In the genomic region with DNA sequence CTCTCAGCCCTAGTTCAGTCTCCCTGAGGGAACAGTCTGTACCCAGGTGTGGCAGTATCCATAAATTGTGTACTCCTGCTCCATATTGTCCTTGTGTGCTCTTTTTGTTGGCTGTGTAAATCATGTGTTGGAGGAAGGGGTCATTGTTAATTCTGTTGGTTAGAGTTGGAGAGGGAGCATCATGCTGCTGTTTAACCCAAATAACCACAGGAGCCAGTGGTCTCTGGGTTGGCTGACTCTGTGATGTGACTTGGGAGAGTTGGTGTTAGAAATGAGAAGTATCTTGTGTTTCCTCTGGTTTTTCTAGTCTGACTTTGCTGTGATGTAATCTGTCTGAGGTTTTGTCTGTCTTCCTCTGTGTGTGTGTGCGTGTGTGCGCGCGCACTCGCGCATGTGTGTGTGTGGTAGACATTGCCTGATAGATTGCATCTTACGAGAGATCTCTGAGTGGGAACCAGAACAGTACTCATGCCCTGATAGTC, we compare ENCODE assay signal across 8 cellular contexts. TPM values are rescaled to one million over a fixed set of nuclear protein-coding genes. Genes with fewer than 3 reads are reported as not detected.
DNase-seq lines count a peak whose midpoint lies in the region; ATAC-seq and TF ChIP-seq lines count a peak whose summit lies in the region.

No MANE protein-coding gene starts in this region.

- H2AFZ ChIP-seq in MM.1S (ENCODE audit: low read length), result no peak overlapping the region

- H3K27ac ChIP-seq in psoas muscle (peak overlapping the region; percentile 42), uterus (peak overlapping the region; percentile 51 to 54), MM.1S (ENCODE audit: low read length) (no peak overlapping the region)

- 79 to 81% (median 81%) methylated on average over 7 of the region's 7 CpGs for WGBS in psoas muscle, 3 donors

- H4K20me1 ChIP-seq in MM.1S (ENCODE audit: insufficient read depth, low read length), result no peaks in the 10 kb centered on the region

- H3K36me3 ChIP-seq in psoas muscle (ENCODE audit: insufficient read depth in 1 of 2, low read depth in 1 of 2) (peaks cover 12 to 62% of the 10 kb centered on the region in 2 donors), uterus (no peaks in the 10 kb centered on the region), MM.1S (replicated peaks; ENCODE audit: insufficient read depth, low read length) (no peaks in the 10 kb centered on the region)

- H3K9ac ChIP-seq in MM.1S (ENCODE audit: low read length), result no peak overlapping the region

- H3K4me2 ChIP-seq in MM.1S (ENCODE audit: low read depth, low read length), result no peak overlapping the region; the same call in 1 of the 2 replicates

- no peaks in the 10 kb centered on the region for H3F3A ChIP-seq in MM.1S (ENCODE audit: insufficient read depth, low read length)

- H3K9me3 ChIP-seq in psoas muscle (no peaks in the 10 kb centered on the region), uterus (no peaks in the 10 kb centered on the region), MM.1S (replicated peaks; ENCODE audit: insufficient read depth, low read length) (no peaks in the 10 kb centered on the region)

- TF ChIP-seq CTCF in epithelial cell of proximal tubule (conservative IDR thresholded peaks at IDR 0.05; ENCODE audit: low read depth, low read length) (no peak), psoas muscle (IDR thresholded peaks at IDR 0.05) (no peak), uterus (IDR thresholded peaks at IDR 0.05) (no peak), MM.1S (IDR thresholded peaks at IDR 0.05; ENCODE audit: low read length) (no peak)

- no peaks in the 10 kb centered on the region for H3K79me2 ChIP-seq in MM.1S (ENCODE audit: low read length)

- H3K4me3 ChIP-seq in epithelial cell of proximal tubule (ENCODE audit: low read depth, low read length) (peak overlapping the region; percentile 1), psoas muscle (peak overlapping the region; percentile 33), uterus (no peak overlapping the region), MM.1S (ENCODE audit: low read length) (no peak overlapping the region)

- intact Hi-C loops in psoas muscle (cut with DNase I) (loop anchor here in 1 of 2 donors (10.0 kb wide), 1 partner anchor 47 kb away; a partner anchor contains a TSS), uterus (cut with DNase I; ENCODE audit: low total_unique reads) (no loop called here)

- no peaks in the 10 kb centered on the region for H3K27me3 ChIP-seq in psoas muscle (ENCODE audit: insufficient read depth in 3 of 3, low read length in 2 of 3)
- H3K27me3 ChIP-seq in uterus, result no peaks in the 10 kb centered on the region
- no peaks in the 10 kb centered on the region for H3K27me3 ChIP-seq in MM.1S (replicated peaks; ENCODE audit: insufficient read depth, low read length)

- DNase-seq in C1 segment of cervical spinal cord (lab: John Stamatoyannopoulos, UW), result peak in 9 of 14 donors; percentile 6 to 64 (median 29)
- DNase-seq in KBM-7, result peak; percentile 99
- DNase-seq in activated CD8-positive, alpha-beta memory T cell treated with anti-CD3 and anti-CD28 coated beads for 4 hours (ENCODE audit: low read depth in 2 of 2), result peak; percentile 67 to 79
- no peak for DNase-seq in epithelial cell of proximal tubule (ENCODE audit: low read depth)
- peak; percentile 64 to 82 for DNase-seq in psoas muscle
- DNase-seq in uterus, result peak in 1 of 2 donors; percentile 33
- DNase-seq in MM.1S, result no peak

- TF ChIP-seq POLR2A in uterus (IDR thresholded peaks at IDR 0.05), result no peak

- H3K4me1 ChIP-seq in psoas muscle, result peaks cover 28% of the 10 kb centered on the region
- H3K4me1 ChIP-seq in uterus, result peaks cover 0 to 26% of the 10 kb centered on the region in 2 donors
- peaks cover 25% of the 10 kb centered on the region for H3K4me1 ChIP-seq in MM.1S (ENCODE audit: low read length)

- no peaks in the 10 kb centered on the region for H3K9me2 ChIP-seq in MM.1S (replicated peaks; ENCODE audit: insufficient read depth, low read length)

- peak; percentile 76 for ATAC-seq in GM21423 (IDR thresholded peaks at IDR 0.05; ENCODE audit: unreplicated experiment)
- peak in 3 of 4 donors; percentile 30 to 69 (median 49) for ATAC-seq in psoas muscle

- in situ Hi-C loops in KBM-7 (cut with MboI; ENCODE audit: low pct_unique_long_range_greater_than_20kb, low sequenced_read_pairs), result no loop called here

RNA-seq across cellular contexts. Expression of a gene that starts 30.5 kb away (rescaled TPM):
- total RNA-seq in epithelial cell of proximal tubule (83.6 and 112 TPM in 2 replicates), psoas muscle (10 to 100 TPM; 26.1 to 35.2 (median 30.1) TPM), uterus (100 to 1,000 TPM in 3 of 4 donors, 10 to 100 TPM in 1; 54.1 to 226 (median 166) TPM)
- polyA plus RNA-seq in psoas muscle, result 10 to 100 TPM in 2 of 3 donors, 1 to 10 TPM in 1; 9.4 to 13.8 (median 13.7) TPM

RNA-seq across cellular contexts. Expression of a gene that starts 40.5 kb away (rescaled TPM):
- total RNA-seq in epithelial cell of proximal tubule (not detected in 2 replicates), psoas muscle (not detected), uterus (not detected)
- polyA plus RNA-seq in psoas muscle, result under 1 TPM in 1 of 3 donors, not detected in 2; 0.03 TPM

RNA-seq across cellular contexts. Expression of a gene that starts 50.8 kb away (rescaled TPM):
- total RNA-seq in epithelial cell of proximal tubule, result 279 and 298 TPM in 2 replicates
- 100 to 1,000 TPM in 1 of 4 donors, 10 to 100 TPM in 3; 67.0 to 109 (median 88.0) TPM for total RNA-seq in psoas muscle
- 100 to 1,000 TPM in 1 of 3 donors, 10 to 100 TPM in 2; 79.0 to 120 (median 81.9) TPM for polyA plus RNA-seq in psoas muscle
- total RNA-seq in uterus, result 100 to 1,000 TPM in 2 of 4 donors, 10 to 100 TPM in 2; 78.3 to 475 (median 105) TPM

Comparison
In these comparisons a context has a peak if more than half of its experiments do, and no peak if none do; other contexts are left out.
1. DNase-seq: peak in C1 segment of cervical spinal cord (9 of 14), KBM-7 (single experiment), activated CD8-positive, alpha-beta memory T cell treated with anti-CD3 and anti-CD28 coated beads for 4 hours (2 of 2) and psoas muscle (2 of 2); none in epithelial cell of proximal tubule (single experiment) and MM.1S (single experiment).
2. H3K4me3 ChIP-seq: peak in epithelial cell of proximal tubule (single experiment) and psoas muscle (single experiment); none in uterus (0 of 2) and MM.1S (single experiment).